ENCODE assay signal across 11 cellular contexts in the genomic region with DNA sequence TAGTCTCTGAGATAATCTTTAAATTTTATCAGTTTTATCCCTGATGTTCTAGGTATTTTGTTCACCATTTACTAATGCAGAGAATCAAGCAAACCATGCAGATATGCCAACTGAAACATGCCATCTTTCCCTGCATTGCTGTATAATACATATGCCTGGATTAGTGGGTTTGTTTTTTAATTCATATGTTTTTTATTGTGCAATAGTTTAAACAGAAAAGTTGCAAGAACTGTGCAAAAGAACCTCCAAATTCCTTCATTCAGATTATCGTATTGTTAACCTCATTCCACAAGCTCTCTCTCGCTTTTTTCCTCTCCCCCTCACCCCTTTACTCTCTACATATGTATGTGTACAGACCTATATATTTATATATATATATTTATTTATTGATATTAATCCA.
"Had no signal": no experiment of that assay in that cellular context is flagged by ENCODE, and none has a peak within 500 bp of the region (broad histone marks: within the 10 kb centered on the region; RNA-seq: fewer than 3 reads in every experiment).

No MANE protein-coding gene starts in this region.

- H3K36me3 ChIP-seq: HAP-1 had no signal

- H3K4me2 ChIP-seq: GM23338 had no signal

- H2AFZ ChIP-seq: GM23248, GM23338 had no signal

- DNase-seq: GM23248, GOT3, H7, H9, HCEC 1CT, HFFc6 had no signal

- ATAC-seq: GM23338, HCT116 had no signal

- H3K4me3 ChIP-seq: GM23248, GM23338, HAP-1 had no signal

- H3K27ac ChIP-seq: GM23248 had no signal

- H3K4me1 ChIP-seq: HAP-1 had no signal

- FAIRE-seq: H1, H54 had no signal

- H3K9ac ChIP-seq: GM23248 had no signal
